ENCODE assay signal across 1 cellular context in genomic region chr10:97686962-97687784, GRCh38.
TF ChIP-seq lines count a peak whose summit lies in the region.

Gene AVPI1 (minus strand): TSS chr10:97687241. CDS start chr10:97679905, 7,336 bp downstream.

TF ChIP-seq in K562, 482 proteins besides CTCF, POLR2A, EP300 and RAD21 (continued from another document):
- 0 out of 2 replicates have a peak, but pooled peaks have one; percentile 14 for TF ChIP-seq FOXK1 (CRISPR knock-in tag; IDR thresholded peaks at IDR 0.05; ENCODE audit: borderline replicate concordance)
- no peak for TF ChIP-seq FOXJ3 (CRISPR knock-in tag; IDR thresholded peaks at IDR 0.05)
- 0 out of 2 replicates have a peak, but pooled peaks have one; percentile 50 for TF ChIP-seq ZNF511 (CRISPR knock-in tag; IDR thresholded peaks at IDR 0.05)
- peak; percentile 37; the same call in 1 of the 2 replicates for TF ChIP-seq SOX6 (IDR thresholded peaks at IDR 0.05)
- peak; percentile 57; the same call in 1 of the 2 replicates for TF ChIP-seq HCFC1 (IDR thresholded peaks at IDR 0.05; ENCODE audit: low read depth, low read length)
- TF ChIP-seq TEAD2 (tag; IDR thresholded peaks at IDR 0.05) = peak; percentile 81; the same call in 1 of the 2 replicates
- TF ChIP-seq ATF7 (IDR thresholded peaks at IDR 0.05) = peak; percentile 96
- peak; percentile 45; the same call in 1 of the 2 replicates for TF ChIP-seq NKRF (IDR thresholded peaks at IDR 0.05; ENCODE audit: borderline replicate concordance)
- TF ChIP-seq ZFPM2 (CRISPR knock-in tag; IDR thresholded peaks at IDR 0.05) = no peak
- TF ChIP-seq ZNF699 (CRISPR knock-in tag; IDR thresholded peaks at IDR 0.05; ENCODE audit: insufficient replicate concordance) = no peak
- peak; percentile 95 for TF ChIP-seq CTBP1 (IDR thresholded peaks at IDR 0.05; ENCODE audit: borderline replicate concordance)
- peak; percentile 81 for TF ChIP-seq CXXC5 (CRISPR knock-in tag; IDR thresholded peaks at IDR 0.05)
- TF ChIP-seq GTF3C2 (IDR thresholded peaks at IDR 0.05; ENCODE audit: borderline replicate concordance, extremely low read depth, insufficient read length) = no peak
- no peak for TF ChIP-seq MTF1 (CRISPR knock-in tag; IDR thresholded peaks at IDR 0.05; ENCODE audit: borderline replicate concordance)
- TF ChIP-seq ZNF449 (CRISPR knock-in tag; IDR thresholded peaks at IDR 0.05) = 0 out of 2 replicates have a peak, but pooled peaks have one; percentile 42
- no peak for TF ChIP-seq PREB (CRISPR knock-in tag; IDR thresholded peaks at IDR 0.05)
- 0 out of 2 replicates have a peak, but pooled peaks have one; percentile 34 for TF ChIP-seq RNF2 (IDR thresholded peaks at IDR 0.05)
- no peak for TF ChIP-seq ZNF280B (CRISPR knock-in tag; IDR thresholded peaks at IDR 0.05)
- TF ChIP-seq NRF1 (conservative IDR thresholded peaks at IDR 0.05 in 1 of 2, IDR thresholded peaks at IDR 0.05 in 1 of 2) = peak; percentile 81 to 84
- peak; percentile 76; the same call in 1 of the 2 replicates for TF ChIP-seq ZNF583 (CRISPR knock-in tag; IDR thresholded peaks at IDR 0.05)
- TF ChIP-seq ZNF12 (CRISPR knock-in tag; IDR thresholded peaks at IDR 0.05) = 0 out of 2 replicates have a peak, but pooled peaks have one; percentile 57
- no peak for TF ChIP-seq IRF2 (CRISPR knock-in tag; IDR thresholded peaks at IDR 0.05)
- peak; percentile 95 for TF ChIP-seq CREB1 (IDR thresholded peaks at IDR 0.05)
- peak; percentile 93 for TF ChIP-seq CREB1 (CRISPR knock-in tag; IDR thresholded peaks at IDR 0.05)
- TF ChIP-seq ATF3 (IDR thresholded peaks at IDR 0.05) = no peak
- no peak for TF ChIP-seq ATF3 (CRISPR knock-in tag; conservative IDR thresholded peaks at IDR 0.05)
- no peak for TF ChIP-seq SPI1 (IDR thresholded peaks at IDR 0.05; ENCODE audit: borderline replicate concordance, low read depth, low read length)
- no peak for TF ChIP-seq NFIX (CRISPR knock-in tag; IDR thresholded peaks at IDR 0.05; ENCODE audit: low read depth)
- TF ChIP-seq MTA3 (IDR thresholded peaks at IDR 0.05; ENCODE audit: borderline replicate concordance) = peak; percentile 69; the same call in 1 of the 2 replicates
- TF ChIP-seq ZNF184 (CRISPR knock-in tag; IDR thresholded peaks at IDR 0.05) = 0 out of 2 replicates have a peak, but pooled peaks have one; percentile 29
- TF ChIP-seq BHLHE40 (IDR thresholded peaks at IDR 0.05; ENCODE audit: low read length) = peak; percentile 96
